ENCODE assay signal across 1 cellular context in the genomic region with DNA sequence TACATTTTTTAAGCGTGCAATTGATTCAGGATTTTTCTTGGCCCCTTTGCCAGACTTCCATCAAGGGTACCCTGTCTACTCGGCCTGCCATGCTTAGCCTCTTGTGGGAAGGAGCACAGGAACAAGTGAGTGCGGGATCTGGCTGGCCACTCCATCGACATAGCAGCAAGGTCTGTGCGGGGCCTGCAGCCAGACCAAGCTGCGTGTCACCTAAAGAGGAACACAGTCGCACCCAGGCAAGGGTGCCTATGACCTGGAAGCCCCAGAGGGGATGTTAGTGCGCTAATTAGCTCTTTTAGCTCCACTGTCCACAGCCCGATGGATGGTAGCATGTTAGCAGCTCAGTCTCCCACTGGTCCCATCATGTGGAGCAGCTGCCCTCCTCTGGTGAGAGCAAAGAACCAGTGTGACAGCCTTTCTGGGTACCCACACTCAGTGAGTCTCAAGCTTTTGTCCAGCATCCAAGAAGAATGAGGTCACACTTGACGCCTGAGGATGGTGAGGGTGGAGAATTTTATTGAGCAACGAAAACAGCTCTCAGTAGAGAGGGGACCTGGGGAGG.
TF ChIP-seq lines count a peak whose summit lies in the region.

No MANE protein-coding gene starts in this region.

TF ChIP-seq in GM12878, 131 proteins besides CTCF, POLR2A, EP300 and RAD21:
- TF ChIP-seq MYB (IDR thresholded peaks at IDR 0.05; ENCODE audit: borderline replicate concordance, low read depth, low read length) (no peak), CREM (IDR thresholded peaks at IDR 0.05; ENCODE audit: low read depth) (no peak), ZNF217 (IDR thresholded peaks at IDR 0.05) (no peak), MXI1 (IDR thresholded peaks at IDR 0.05; ENCODE audit: low read depth, low read length) (no peak), NFIC (IDR thresholded peaks at IDR 0.05; ENCODE audit: low read depth, low read length) (no peak), SIN3A (IDR thresholded peaks at IDR 0.05; ENCODE audit: low read depth, low read length) (no peak)
